8 cellular contexts compared by ENCODE assay signal in the genomic region with DNA sequence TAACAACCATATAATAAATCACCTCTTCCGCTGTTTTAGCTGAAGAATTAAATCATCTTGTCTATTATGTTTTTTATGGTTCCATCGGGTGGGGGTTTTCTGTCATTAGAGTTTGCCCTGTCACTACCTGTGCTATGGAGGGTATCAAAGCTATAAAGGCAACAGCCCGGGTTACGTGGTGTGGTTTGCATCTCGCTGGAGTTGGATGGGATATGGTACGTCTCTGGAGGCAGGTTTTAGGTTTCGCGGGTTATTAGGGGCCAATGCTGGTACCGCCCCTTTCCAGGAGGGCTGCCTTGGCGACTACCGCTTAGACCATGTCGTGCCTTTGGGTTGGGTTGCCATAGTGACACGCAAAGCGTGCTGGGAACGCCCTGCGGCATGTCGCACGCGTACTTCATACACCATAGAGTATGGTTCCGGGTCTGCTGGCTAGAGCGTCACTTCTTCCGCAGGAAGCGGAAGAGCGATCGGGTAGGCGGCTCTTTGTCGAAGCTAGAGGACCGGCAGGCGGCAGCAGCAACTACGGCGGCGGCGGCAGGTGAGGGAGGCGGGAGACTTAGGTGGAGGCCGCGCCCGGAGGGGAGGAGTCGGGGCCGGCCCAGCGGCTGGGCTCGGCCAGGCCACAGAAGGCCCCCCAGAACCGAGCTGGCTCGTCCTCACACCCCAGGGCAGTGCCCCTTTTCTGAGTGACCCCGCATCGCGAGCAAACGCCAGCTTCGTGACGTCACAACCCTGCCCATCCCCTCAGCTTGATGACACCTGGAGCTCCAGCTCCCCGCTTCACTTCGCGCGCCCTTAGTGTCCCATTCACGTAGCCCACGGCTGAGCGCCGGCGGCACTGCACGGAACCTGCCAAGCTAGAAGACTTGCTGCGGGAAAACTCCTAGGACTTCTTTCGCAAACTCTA. TPM values are rescaled to one million over a fixed set of nuclear protein-coding genes. Genes with fewer than 3 reads are reported as not detected.
A peak's percentile ranks its signal among the peaks of the same experiment; 100 is the strongest.
DNase-seq lines count a peak whose midpoint lies in the region; ATAC-seq and TF ChIP-seq lines count a peak whose summit lies in the region.

A gene with protein sequence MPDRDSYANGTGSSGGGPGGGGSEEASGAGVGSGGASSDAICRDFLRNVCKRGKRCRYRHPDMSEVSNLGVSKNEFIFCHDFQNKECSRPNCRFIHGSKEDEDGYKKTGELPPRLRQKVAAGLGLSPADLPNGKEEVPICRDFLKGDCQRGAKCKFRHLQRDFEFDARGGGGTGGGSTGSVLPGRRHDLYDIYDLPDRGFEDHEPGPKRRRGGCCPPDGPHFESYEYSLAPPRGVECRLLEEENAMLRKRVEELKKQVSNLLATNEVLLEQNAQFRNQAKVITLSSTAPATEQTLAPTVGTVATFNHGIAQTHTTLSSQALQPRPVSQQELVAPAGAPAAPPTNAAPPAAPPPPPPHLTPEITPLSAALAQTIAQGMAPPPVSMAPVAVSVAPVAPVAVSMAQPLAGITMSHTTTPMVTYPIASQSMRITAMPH (plus strand): TSS at position 489 of the 910 bp plus-strand sequence. CDS start 2,297 bp downstream, outside the sequence.

- H3K27me3 Mint-ChIP-seq in activated CD4-positive, alpha-beta T cell treated with anti-CD3 and anti-CD28 coated beads, Interleukin-2, amount 10 ng/mL, durations not matched to agents 7 days and 5 days, result no peaks in the 10 kb centered on the region
- H3K27me3 Mint-ChIP-seq in dendritic cell treated with granulocyte-macrophage colony-stimulating factor and Interleukin-4, amounts not matched to agents 40 ng/mL and 50 ng/mL, for 4 days, result no peaks in the 10 kb centered on the region

- POLR2A ChIA-PET in activated CD4-positive, alpha-beta T cell treated with anti-CD3 and anti-CD28 coated beads, Interleukin-2, amount 10 ng/mL, durations not matched to agents 7 days and 5 days (lab: Charles Lee), result interaction anchor here (0.6 to 1.7 kb wide), 8 partner anchors 9 to 241 kb away, joined by 3 to 12 read pairs (median 4); partner anchors contain the start of genes ESYT1, MYL6B, PA2G4 and SMARCC2

- ATAC-seq in GM19324 (IDR thresholded peaks at IDR 0.05; ENCODE audit: low FRiP score, unreplicated experiment) (peak; percentile 85), HG03469 (IDR thresholded peaks at IDR 0.05; ENCODE audit: unreplicated experiment) (peak; percentile 71), left lung (peak; percentile 84)

- H3K4me3 Mint-ChIP-seq in activated CD4-positive, alpha-beta T cell treated with anti-CD3 and anti-CD28 coated beads, Interleukin-2, amount 10 ng/mL, durations not matched to agents 7 days and 5 days, result peak within 1 kb of the TSS; percentile 95
- peak within 1 kb of the TSS; percentile 94 for H3K4me3 Mint-ChIP-seq in dendritic cell treated with granulocyte-macrophage colony-stimulating factor and Interleukin-4, amounts not matched to agents 40 ng/mL and 50 ng/mL, for 4 days

- peak within 1 kb of the TSS; percentile 97 for H3K27ac Mint-ChIP-seq in activated CD4-positive, alpha-beta T cell treated with anti-CD3 and anti-CD28 coated beads, Interleukin-2, amount 10 ng/mL, durations not matched to agents 7 days and 5 days
- H3K27ac Mint-ChIP-seq in dendritic cell treated with granulocyte-macrophage colony-stimulating factor and Interleukin-4, amounts not matched to agents 40 ng/mL and 50 ng/mL, for 4 days, result peak within 1 kb of the TSS; percentile 99

- H3K4me3 ChIP-seq in left lung, result peak within 1 kb of the TSS; percentile 56 to 66

- H3K27me3 ChIP-seq in left lung, result no peaks in the 10 kb centered on the region

- peaks cover 15 to 38% of the 10 kb centered on the region in 2 donors for H3K4me1 ChIP-seq in left lung

- intact Hi-C loops in dendritic cell treated with granulocyte-macrophage colony-stimulating factor and Interleukin-4, amounts not matched to agents 40 ng/mL and 50 ng/mL, for 4 days (cut with micrococcal nuclease), result loop anchor here (2.0 to 5.0 kb wide), 4 partner anchors 41 to 381 kb away; partner anchors contain the start of genes MYL6 and RPS26
- intact Hi-C loops in left lung (cut with DNase I), result no loop called here

- H3K9me3 Mint-ChIP-seq in activated CD4-positive, alpha-beta T cell treated with anti-CD3 and anti-CD28 coated beads, Interleukin-2, amount 10 ng/mL, durations not matched to agents 7 days and 5 days, result no peaks in the 10 kb centered on the region
- H3K9me3 Mint-ChIP-seq in dendritic cell treated with granulocyte-macrophage colony-stimulating factor and Interleukin-4, amounts not matched to agents 40 ng/mL and 50 ng/mL, for 4 days, result no peaks in the 10 kb centered on the region

- H3K36me3 ChIP-seq in left lung, result peaks cover 0 to 40% of the 10 kb centered on the region in 2 donors

- peak within 1 kb of the TSS; percentile 95 for H3K27ac ChIP-seq in left lung

- H3K4me1 Mint-ChIP-seq in activated CD4-positive, alpha-beta T cell treated with anti-CD3 and anti-CD28 coated beads, Interleukin-2, amount 10 ng/mL, durations not matched to agents 7 days and 5 days, result peaks cover 37% of the 10 kb centered on the region
- H3K4me1 Mint-ChIP-seq in dendritic cell treated with granulocyte-macrophage colony-stimulating factor and Interleukin-4, amounts not matched to agents 40 ng/mL and 50 ng/mL, for 4 days (ENCODE audit: low read depth), result peaks cover 52% of the 10 kb centered on the region

- peaks cover 43% of the 10 kb centered on the region for H3K36me3 Mint-ChIP-seq in activated CD4-positive, alpha-beta T cell treated with anti-CD3 and anti-CD28 coated beads, Interleukin-2, amount 10 ng/mL, durations not matched to agents 7 days and 5 days (ENCODE audit: low read depth)
- H3K36me3 Mint-ChIP-seq in dendritic cell treated with granulocyte-macrophage colony-stimulating factor and Interleukin-4, amounts not matched to agents 40 ng/mL and 50 ng/mL, for 4 days (ENCODE audit: low read depth), result peaks cover 77% of the 10 kb centered on the region

- peak in 1 of 2 donors; percentile 45 for TF ChIP-seq CTCF in left lung (IDR thresholded peaks at IDR 0.05)

- no peaks in the 10 kb centered on the region for H3K9me3 ChIP-seq in left lung

- DNase-seq in C1 segment of cervical spinal cord (lab: John Stamatoyannopoulos, UW), result peak; percentile 66 to 98 (median 94)
- DNase-seq in NCI-H526 (lab: John Stamatoyannopoulos, UW), result peak; percentile 98 to 99
- DNase-seq in activated CD4-positive, alpha-beta T cell treated with anti-CD3 and anti-CD28 coated beads, Interleukin-2, amount 10 ng/mL, durations not matched to agents 7 days and 5 days, result peak; percentile 99
- peak; percentile 98 to 99 for DNase-seq in left lung
- DNase-seq in stimulated activated CD4-positive, alpha-beta T cell treated with anti-CD3 and anti-CD28 coated beads, Interleukin-2, amount 100 ng/mL, for 48 hours, result peak; percentile 96 to 97

- CTCF ChIA-PET in activated CD4-positive, alpha-beta T cell treated with anti-CD3 and anti-CD28 coated beads, Interleukin-2, amount 10 ng/mL, durations not matched to agents 7 days and 5 days (lab: Charles Lee), result interaction anchor here (0.6 to 7.8 kb wide), 31 partner anchors 10 to 568 kb away, joined by 3 to 90 read pairs (median 4); partner anchors contain the start of genes CNPY2, ESYT1, MYL6 and MYL6B

RNA-seq across cellular contexts. Expression of the gene that starts here (rescaled TPM):
- total RNA-seq in activated CD4-positive, alpha-beta T cell treated with anti-CD3 and anti-CD28 coated beads, Interleukin-2, amount 10 ng/mL, durations not matched to agents 7 days and 5 days, result 1 to 10 TPM; 8.2 to 9.1 TPM
- 1 to 10 TPM; 6.0 to 8.7 TPM for total RNA-seq in left lung

Comparison
In these comparisons a context has a peak if more than half of its experiments do, and no peak if none do; other contexts are left out.
1. Peak in every context shown above with its lines: DNase-seq, ATAC-seq, H3K4me3 ChIP-seq and H3K27ac ChIP-seq.